ENCODE assay signal across 1 cellular context in the genomic region with DNA sequence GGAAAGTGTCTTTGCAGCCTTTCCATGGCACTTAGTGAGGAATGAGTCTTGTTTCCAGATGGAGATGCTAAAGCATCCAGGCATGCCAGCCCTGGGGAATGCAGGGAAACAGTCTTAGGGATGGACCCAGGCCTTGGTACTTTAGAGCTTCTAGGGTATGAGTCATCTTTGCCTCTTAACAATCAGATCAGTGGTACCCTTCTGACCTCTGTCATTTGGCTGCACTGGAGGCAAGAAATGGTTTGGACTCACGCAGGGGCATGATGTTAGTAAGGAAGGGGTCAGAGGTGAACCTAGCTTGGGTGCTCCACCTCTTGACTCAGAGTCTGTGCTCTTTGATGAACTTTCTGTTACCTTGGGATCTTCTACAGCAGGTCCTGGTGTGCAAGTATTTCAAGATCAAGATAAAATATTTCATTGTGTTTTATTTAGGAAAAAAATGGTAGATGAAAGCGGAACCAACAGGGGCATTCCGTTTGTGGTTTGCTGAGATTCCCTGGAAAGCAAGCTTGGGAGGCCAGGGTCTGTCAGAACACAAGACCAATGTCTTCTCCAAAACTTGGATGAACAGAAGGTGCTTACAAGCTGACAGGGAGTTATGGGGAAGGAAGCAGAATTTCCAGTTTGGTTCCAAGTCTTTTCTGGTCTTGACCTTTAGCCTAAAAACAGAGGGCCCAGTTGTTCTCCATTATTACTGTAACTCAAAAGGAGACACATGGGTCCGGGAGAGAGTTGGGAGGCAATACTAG.
TF ChIP-seq lines count a peak whose summit lies in the region.

No MANE protein-coding gene starts in this region.

TF ChIP-seq in HepG2, 621 proteins besides CTCF, POLR2A, EP300 and RAD21 (continued from another document):
- TF ChIP-seq, protein P1, sequence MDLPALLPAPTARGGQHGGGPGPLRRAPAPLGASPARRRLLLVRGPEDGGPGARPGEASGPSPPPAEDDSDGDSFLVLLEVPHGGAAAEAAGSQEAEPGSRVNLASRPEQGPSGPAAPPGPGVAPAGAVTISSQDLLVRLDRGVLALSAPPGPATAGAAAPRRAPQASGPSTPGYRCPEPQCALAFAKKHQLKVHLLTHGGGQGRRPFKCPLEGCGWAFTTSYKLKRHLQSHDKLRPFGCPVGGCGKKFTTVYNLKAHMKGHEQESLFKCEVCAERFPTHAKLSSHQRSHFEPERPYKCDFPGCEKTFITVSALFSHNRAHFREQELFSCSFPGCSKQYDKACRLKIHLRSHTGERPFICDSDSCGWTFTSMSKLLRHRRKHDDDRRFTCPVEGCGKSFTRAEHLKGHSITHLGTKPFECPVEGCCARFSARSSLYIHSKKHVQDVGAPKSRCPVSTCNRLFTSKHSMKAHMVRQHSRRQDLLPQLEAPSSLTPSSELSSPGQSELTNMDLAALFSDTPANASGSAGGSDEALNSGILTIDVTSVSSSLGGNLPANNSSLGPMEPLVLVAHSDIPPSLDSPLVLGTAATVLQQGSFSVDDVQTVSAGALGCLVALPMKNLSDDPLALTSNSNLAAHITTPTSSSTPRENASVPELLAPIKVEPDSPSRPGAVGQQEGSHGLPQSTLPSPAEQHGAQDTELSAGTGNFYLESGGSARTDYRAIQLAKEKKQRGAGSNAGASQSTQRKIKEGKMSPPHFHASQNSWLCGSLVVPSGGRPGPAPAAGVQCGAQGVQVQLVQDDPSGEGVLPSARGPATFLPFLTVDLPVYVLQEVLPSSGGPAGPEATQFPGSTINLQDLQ (CRISPR knock-in tag; IDR thresholded peaks at IDR 0.05): no peak
